ENCODE assay signal across 8 cellular contexts in genomic region chr4:86934772-86935498, GRCh38. TPM values are rescaled to one million over a fixed set of nuclear protein-coding genes. Genes with fewer than 3 reads are reported as not detected.
DNase-seq lines count a peak whose midpoint lies in the region; ATAC-seq and TF ChIP-seq lines count a peak whose summit lies in the region.

TSS of gene AFF1 (plus strand) at chr4:86935011. CDS start at chr4:86948534, 13,523 bp downstream.

- peaks cover 43% of the 10 kb centered on the region for H3K4me1 ChIP-seq in vagina

- H3K36me3 ChIP-seq in vagina = peaks cover 0 to 5% of the 10 kb centered on the region in 2 donors

- peak within 1 kb of the TSS; percentile 87 for H3K4me3 Mint-ChIP-seq in T-helper 1 cell treated with Interleukin-12 subunit alpha and Interleukin-12 subunit beta and Interleukin-4 antibody, amounts not matched to agents 30 μg/mL and 1 μg/mL, for 36 hours

- no peaks in the 10 kb centered on the region for H3K27me3 ChIP-seq in vagina

- peak; percentile 48 for TF ChIP-seq CTCF in GM13977 (IDR thresholded peaks at IDR 0.05; ENCODE audit: extremely low read depth, insufficient read depth, missing control alignments)
- TF ChIP-seq CTCF in vagina (IDR thresholded peaks at IDR 0.05) = peak in 1 of 3 experiments; percentile 21

- no peaks in the 10 kb centered on the region for H3K9me3 ChIP-seq in vagina

- H3K9me3 Mint-ChIP-seq in T-helper 1 cell treated with Interleukin-12 subunit alpha and Interleukin-12 subunit beta and Interleukin-4 antibody, amounts not matched to agents 30 μg/mL and 1 μg/mL, for 36 hours = no peaks in the 10 kb centered on the region

- H3K27me3 Mint-ChIP-seq in T-helper 1 cell treated with Interleukin-12 subunit alpha and Interleukin-12 subunit beta and Interleukin-4 antibody, amounts not matched to agents 30 μg/mL and 1 μg/mL, for 36 hours (ENCODE audit: low read depth) = no peaks in the 10 kb centered on the region

- peak in 1 of 2 donors; percentile 89 for TF ChIP-seq POLR2A in vagina (IDR thresholded peaks at IDR 0.05)

- intact Hi-C loops in left ventricle myocardium superior (cut with micrococcal nuclease) (loop anchor here (5.0 kb wide), 2 partner anchors 72 to 157 kb away; no protein-coding TSS in a partner anchor), vagina (cut with DNase I) (no loop called here)

- ATAC-seq in HG02884 (IDR thresholded peaks at IDR 0.05; ENCODE audit: unreplicated experiment) (peak; percentile 42), left ventricle myocardium superior (peak; percentile 94)

- in situ Hi-C loops in GM13977 (cut with MboI; ENCODE audit: low pct_unique_long_range_greater_than_20kb, low sequenced_read_pairs, unreplicated experiment) = no loop called here

- H3K4me3 ChIP-seq in vagina = peak within 1 kb of the TSS; percentile 69 to 99

- peak within 1 kb of the TSS; percentile 91 for H3K27ac Mint-ChIP-seq in T-helper 1 cell treated with Interleukin-12 subunit alpha and Interleukin-12 subunit beta and Interleukin-4 antibody, amounts not matched to agents 30 μg/mL and 1 μg/mL, for 36 hours

- H3K4me1 Mint-ChIP-seq in T-helper 1 cell treated with Interleukin-12 subunit alpha and Interleukin-12 subunit beta and Interleukin-4 antibody, amounts not matched to agents 30 μg/mL and 1 μg/mL, for 36 hours (ENCODE audit: low read depth) = peaks cover 44% of the 10 kb centered on the region

- DNase-seq in GM13977 (ENCODE audit: low spot score) (peak; percentile 95), NCI-H1694 (lab: John Stamatoyannopoulos, UW) (peak; percentile 57), amniotic stem cell (lab: John Stamatoyannopoulos, UW) (peak; percentile 76), left ventricle myocardium superior (peak; percentile 96), putamen (ENCODE audit: low spot score) (peak; percentile 93), vagina (ENCODE audit: extremely low spot score in 2 of 2) (peak in 1 of 2 donors; percentile 95)

- peak within 1 kb of the TSS; percentile 99 for H3K27ac ChIP-seq in vagina

- peaks cover 5% of the 10 kb centered on the region for H3K36me3 Mint-ChIP-seq in T-helper 1 cell treated with Interleukin-12 subunit alpha and Interleukin-12 subunit beta and Interleukin-4 antibody, amounts not matched to agents 30 μg/mL and 1 μg/mL, for 36 hours (ENCODE audit: low read depth)

RNA-seq across cellular contexts. Expression of gene AFF1, which starts in this region (rescaled TPM):
- total RNA-seq in left ventricle myocardium superior = 77.8 TPM
- 99.9 TPM for total RNA-seq in vagina
